3 cellular contexts compared by ENCODE assay signal in the genomic region with DNA sequence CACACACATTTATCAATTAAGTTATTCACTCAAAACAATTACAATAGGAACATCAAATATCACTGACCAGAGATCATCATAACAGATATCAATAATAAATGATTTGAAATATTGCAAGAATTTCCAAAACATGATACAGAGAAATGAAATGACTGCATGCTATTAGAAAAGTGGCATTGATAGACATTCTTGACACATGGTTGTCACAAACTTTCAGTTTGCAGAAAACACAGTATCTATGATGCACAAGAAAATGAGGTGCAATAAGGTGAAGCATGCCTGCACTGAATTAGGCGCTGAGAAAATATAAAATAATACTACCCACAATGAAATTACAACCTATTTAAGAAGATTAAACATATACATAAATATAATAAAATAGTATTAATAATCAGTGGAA.
"Had no signal": no experiment of that assay in that cellular context is flagged by ENCODE, and none has a peak within 500 bp of the region (broad histone marks: within the 10 kb centered on the region; RNA-seq: fewer than 3 reads in every experiment).

No MANE protein-coding gene starts in this region.

- DNase-seq: GDM1, GF-D8 had no signal

- H3K4me3 ChIP-seq: GM12878 had no signal
